In genomic region chr14:90645842-90646443, GRCh38 we compare ENCODE assay signal across 10 cellular contexts.
DNase-seq lines count a peak whose midpoint lies in the region; ATAC-seq, FAIRE-seq and TF ChIP-seq lines count a peak whose summit lies in the region.
"Had no signal": no experiment of that assay in that cellular context is flagged by ENCODE, and none has a peak within 500 bp of the region (broad histone marks: within the 10 kb centered on the region; RNA-seq: fewer than 3 reads in every experiment).

No MANE protein-coding gene starts in this region.

- TF ChIP-seq CTCF in astrocyte (IDR thresholded peaks at IDR 0.05; ENCODE audit: insufficient read depth, low read depth, low read length), result no peak
- TF ChIP-seq CTCF in keratinocyte (optimal IDR thresholded peaks at IDR 0.05 in 1 of 3, IDR thresholded peaks at IDR 0.05 in 1 of 3, conservative IDR thresholded peaks at IDR 0.05 in 1 of 3; ENCODE audit: extremely low read depth in 1 of 3, insufficient read depth in 2 of 3, low read length in 3 of 3), result no peak
- no peak for TF ChIP-seq CTCF in type B pancreatic cell (conservative IDR thresholded peaks at IDR 0.05)

- H3K36me3 ChIP-seq in astrocyte (ENCODE audit: insufficient read depth, low read length) (no peaks in the 10 kb centered on the region), keratinocyte (ENCODE audit: control insufficient read depth in 2 of 2, extremely low read depth in 1 of 2, insufficient read depth in 2 of 2, low read length in 2 of 2) (peaks cover 0 to 4% of the 10 kb centered on the region in 2 experiments), GM23248 (ENCODE audit: low read depth) (no peaks in the 10 kb centered on the region)
- H3K36me3 ChIP-seq: transverse colon had no signal

- H3K27me3 ChIP-seq in astrocyte (ENCODE audit: insufficient read depth, low read length) (no peaks in the 10 kb centered on the region), keratinocyte (ENCODE audit: control insufficient read depth, extremely low read depth, insufficient read depth, low read length) (no peaks in the 10 kb centered on the region), GM23248 (replicated peaks; ENCODE audit: insufficient read depth) (no peaks in the 10 kb centered on the region)
- H3K27me3 ChIP-seq: transverse colon had no signal

- H3K27ac Mint-ChIP-seq in astrocyte (ENCODE audit: unreplicated experiment) (no peak overlapping the region), type B pancreatic cell (peak overlapping the region; percentile 10)

- H3K36me3 Mint-ChIP-seq in astrocyte (ENCODE audit: low read depth, unreplicated experiment), result peaks cover 9% of the 10 kb centered on the region
- H3K36me3 Mint-ChIP-seq in type B pancreatic cell, result peaks cover 9% of the 10 kb centered on the region

- H3F3A ChIP-seq in GM23248 (ENCODE audit: insufficient read depth), result no peaks in the 10 kb centered on the region

- no peaks in the 10 kb centered on the region for H3K9me3 ChIP-seq in astrocyte (ENCODE audit: insufficient read depth, low read depth, low read length)
- no peaks in the 10 kb centered on the region for H3K9me3 ChIP-seq in keratinocyte (ENCODE audit: control insufficient read depth, low read depth, low read length)
- H3K9me3 ChIP-seq in GM23248 (ENCODE audit: low read depth), result no peaks in the 10 kb centered on the region
- H3K9me3 ChIP-seq: transverse colon had no signal

- H3K4me3 ChIP-seq in astrocyte (ENCODE audit: insufficient read depth, low read depth, low read length), result no peak overlapping the region
- no peak overlapping the region for H3K4me3 ChIP-seq in keratinocyte (ENCODE audit: control insufficient read depth in 2 of 3, extremely low read depth in 1 of 3, insufficient read depth in 2 of 3, low read depth in 1 of 3, low read length in 3 of 3)
- H3K4me3 ChIP-seq in GM23248, result no peak overlapping the region
- H3K4me3 ChIP-seq: transverse colon had no signal

- H3K9me1 ChIP-seq in keratinocyte (ENCODE audit: control insufficient read depth, extremely low read depth, insufficient read depth, low read length), result no peaks in the 10 kb centered on the region

- no peak for FAIRE-seq in astrocyte (lab: Jason Lieb, UNC)
- peak; percentile 36 for FAIRE-seq in keratinocyte (lab: Jason Lieb, UNC)

- no peaks in the 10 kb centered on the region for H3K27me3 Mint-ChIP-seq in astrocyte (ENCODE audit: low read depth, unreplicated experiment)
- no peaks in the 10 kb centered on the region for H3K27me3 Mint-ChIP-seq in type B pancreatic cell

- intact Hi-C loops in Right ventricle myocardium inferior (cut with DNase I), result no loop called here

- H3K79me2 ChIP-seq in astrocyte (ENCODE audit: insufficient read depth, low read length), result no peaks in the 10 kb centered on the region
- no peaks in the 10 kb centered on the region for H3K79me2 ChIP-seq in keratinocyte (ENCODE audit: control insufficient read depth, insufficient read depth, low read length)
- H3K79me2 ChIP-seq in GM23248 (ENCODE audit: insufficient read depth), result no peaks in the 10 kb centered on the region

- H3K9me2 ChIP-seq in GM23248 (ENCODE audit: insufficient read depth), result no peaks in the 10 kb centered on the region

- no peak overlapping the region for H3K27ac ChIP-seq in astrocyte (ENCODE audit: low read depth, low read length)
- H3K27ac ChIP-seq in keratinocyte (ENCODE audit: control insufficient read depth, insufficient read depth, low read length), result no peak overlapping the region
- no peak overlapping the region for H3K27ac ChIP-seq in GM23248

- H3K4me3 Mint-ChIP-seq in astrocyte (ENCODE audit: unreplicated experiment) (no peak overlapping the region), type B pancreatic cell (no peak overlapping the region)

- peak; percentile 17 for DNase-seq in SIG-M5 treated with dmso at 0.1 percent for 504 hours (lab: John Stamatoyannopoulos, UW; ENCODE audit: unreplicated experiment)
- no peak for DNase-seq in SIG-M5 (lab: John Stamatoyannopoulos, UW)
- DNase-seq in astrocyte (ENCODE audit: low read depth), result peak; percentile 78
- no peak for DNase-seq in keratinocyte (ENCODE audit: low read depth, low spot score)
- no peak for DNase-seq in type B pancreatic cell (ENCODE audit: extremely low spot score, unreplicated experiment)
- DNase-seq in UCSD-AML1 (lab: John Stamatoyannopoulos, UW; ENCODE audit: unreplicated experiment), result no peak
- DNase-seq in GM23248, result no peak
- no peak for DNase-seq in Right ventricle myocardium inferior (ENCODE audit: missing footprints)
- DNase-seq: NCI-H2227 treated with DMSO at 0.1 percent for 48 hours, transverse colon had no signal

- no peak overlapping the region for H3K9ac ChIP-seq in astrocyte (ENCODE audit: low read length)
- no peak overlapping the region for H3K9ac ChIP-seq in keratinocyte (ENCODE audit: control insufficient read depth, extremely low read depth, insufficient read depth, low read length)
- H3K9ac ChIP-seq in GM23248, result no peak overlapping the region

- dilution Hi-C loops in keratinocyte (cut with MboI; ENCODE audit: extremely low pct_ligation_motif_present, low sequenced_read_pairs), result no loop called here

- H3K4me1 ChIP-seq in astrocyte (ENCODE audit: insufficient read depth, low read length) (peaks cover 31% of the 10 kb centered on the region), keratinocyte (ENCODE audit: control insufficient read depth, extremely low read depth, insufficient read depth, low read length) (peaks cover 9% of the 10 kb centered on the region), GM23248 (ENCODE audit: insufficient read depth) (peaks cover 8% of the 10 kb centered on the region; the same call in 1 of the 2 replicates)

- H4K20me1 ChIP-seq in astrocyte (ENCODE audit: insufficient read depth, low read length), result peaks cover 3% of the 10 kb centered on the region
- H4K20me1 ChIP-seq in keratinocyte (ENCODE audit: control insufficient read depth, extremely low read depth, insufficient read depth, low read length), result no peaks in the 10 kb centered on the region
- no peaks in the 10 kb centered on the region for H4K20me1 ChIP-seq in GM23248 (ENCODE audit: insufficient read depth)

- H2AFZ ChIP-seq in astrocyte (ENCODE audit: low read depth, low read length) (no peak overlapping the region), keratinocyte (ENCODE audit: control insufficient read depth, low read length) (no peak overlapping the region), GM23248 (no peak overlapping the region)

- H3K4me1 Mint-ChIP-seq in astrocyte (ENCODE audit: low read depth, unreplicated experiment), result peaks cover 17% of the 10 kb centered on the region
- H3K4me1 Mint-ChIP-seq in type B pancreatic cell (ENCODE audit: unreplicated experiment), result peaks cover 10% of the 10 kb centered on the region

- H3K4me2 ChIP-seq in astrocyte (ENCODE audit: low read length) (peak overlapping the region; percentile 31), keratinocyte (ENCODE audit: control insufficient read depth, extremely low read depth, insufficient read depth, low read depth, low read length) (no peak overlapping the region), GM23248 (ENCODE audit: unreplicated experiment) (no peak overlapping the region)

- WGBS in GM23248 (ENCODE audit: low coverage in 1 of 2, low lambda C conversion rate in 2 of 2, missing lambda C conversion rate in 2 of 2), 2 experiments, result 92 to 94% methylated on average over 6 of the region's 6 CpGs

- ATAC-seq in Right ventricle myocardium inferior, result no peak

- in situ Hi-C loops in GM23248 (cut with MboI), result no loop called here

- H3K9me3 Mint-ChIP-seq in astrocyte (ENCODE audit: unreplicated experiment) (no peaks in the 10 kb centered on the region), type B pancreatic cell (no peaks in the 10 kb centered on the region)

Comparison
In these comparisons a context has a peak if more than half of its experiments do, and no peak if none do; other contexts are left out.
1. DNase-seq: peak in SIG-M5 treated with dmso at 0.1 percent for 504 hours (single experiment) and astrocyte (single experiment); none in SIG-M5 (single experiment), keratinocyte (single experiment), type B pancreatic cell (single experiment), UCSD-AML1 (single experiment), GM23248 (single experiment) and Right ventricle myocardium inferior (single experiment).